1 cellular context compared by ENCODE assay signal in the genomic region with DNA sequence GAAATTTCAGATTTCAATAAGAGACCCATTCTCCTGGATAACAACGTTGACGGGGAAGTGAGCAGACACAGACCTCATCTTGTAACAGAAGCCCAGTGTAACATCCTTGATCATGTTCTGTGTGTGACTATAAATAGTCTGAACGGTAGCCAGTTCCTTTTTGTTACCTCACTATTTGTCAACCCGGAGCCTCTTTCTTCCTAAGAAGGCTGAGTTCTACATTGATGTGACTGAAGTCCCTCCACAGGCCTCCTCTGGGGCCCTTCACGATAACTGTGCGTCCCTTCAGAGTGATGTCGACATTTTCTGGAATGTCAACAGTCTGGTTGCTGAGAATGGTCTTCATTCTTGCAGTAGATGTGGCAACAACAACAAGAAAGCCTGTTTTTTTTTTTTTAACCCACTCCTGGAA.
TF ChIP-seq lines count a peak whose summit lies in the region.

No MANE protein-coding gene starts in this region.

TF ChIP-seq in HepG2, 621 proteins besides CTCF, POLR2A, EP300 and RAD21 (continued from another document and continues in another):
- TF ChIP-seq, protein P1, sequence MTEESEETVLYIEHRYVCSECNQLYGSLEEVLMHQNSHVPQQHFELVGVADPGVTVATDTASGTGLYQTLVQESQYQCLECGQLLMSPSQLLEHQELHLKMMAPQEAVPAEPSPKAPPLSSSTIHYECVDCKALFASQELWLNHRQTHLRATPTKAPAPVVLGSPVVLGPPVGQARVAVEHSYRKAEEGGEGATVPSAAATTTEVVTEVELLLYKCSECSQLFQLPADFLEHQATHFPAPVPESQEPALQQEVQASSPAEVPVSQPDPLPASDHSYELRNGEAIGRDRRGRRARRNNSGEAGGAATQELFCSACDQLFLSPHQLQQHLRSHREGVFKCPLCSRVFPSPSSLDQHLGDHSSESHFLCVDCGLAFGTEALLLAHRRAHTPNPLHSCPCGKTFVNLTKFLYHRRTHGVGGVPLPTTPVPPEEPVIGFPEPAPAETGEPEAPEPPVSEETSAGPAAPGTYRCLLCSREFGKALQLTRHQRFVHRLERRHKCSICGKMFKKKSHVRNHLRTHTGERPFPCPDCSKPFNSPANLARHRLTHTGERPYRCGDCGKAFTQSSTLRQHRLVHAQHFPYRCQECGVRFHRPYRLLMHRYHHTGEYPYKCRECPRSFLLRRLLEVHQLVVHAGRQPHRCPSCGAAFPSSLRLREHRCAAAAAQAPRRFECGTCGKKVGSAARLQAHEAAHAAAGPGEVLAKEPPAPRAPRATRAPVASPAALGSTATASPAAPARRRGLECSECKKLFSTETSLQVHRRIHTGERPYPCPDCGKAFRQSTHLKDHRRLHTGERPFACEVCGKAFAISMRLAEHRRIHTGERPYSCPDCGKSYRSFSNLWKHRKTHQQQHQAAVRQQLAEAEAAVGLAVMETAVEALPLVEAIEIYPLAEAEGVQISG (CRISPR knock-in tag; IDR thresholded peaks at IDR 0.05), result no peak; the same call in 1 of the 2 replicates
- no peak for TF ChIP-seq ZNF235 (CRISPR knock-in tag; IDR thresholded peaks at IDR 0.05; ENCODE audit: borderline replicate concordance)
- TF ChIP-seq MAFG (CRISPR knock-in tag; IDR thresholded peaks at IDR 0.05), result no peak
- TF ChIP-seq ZNF883 (CRISPR knock-in tag; IDR thresholded peaks at IDR 0.05; ENCODE audit: not compliant biosample characterization), result no peak
- TF ChIP-seq, protein P2, sequence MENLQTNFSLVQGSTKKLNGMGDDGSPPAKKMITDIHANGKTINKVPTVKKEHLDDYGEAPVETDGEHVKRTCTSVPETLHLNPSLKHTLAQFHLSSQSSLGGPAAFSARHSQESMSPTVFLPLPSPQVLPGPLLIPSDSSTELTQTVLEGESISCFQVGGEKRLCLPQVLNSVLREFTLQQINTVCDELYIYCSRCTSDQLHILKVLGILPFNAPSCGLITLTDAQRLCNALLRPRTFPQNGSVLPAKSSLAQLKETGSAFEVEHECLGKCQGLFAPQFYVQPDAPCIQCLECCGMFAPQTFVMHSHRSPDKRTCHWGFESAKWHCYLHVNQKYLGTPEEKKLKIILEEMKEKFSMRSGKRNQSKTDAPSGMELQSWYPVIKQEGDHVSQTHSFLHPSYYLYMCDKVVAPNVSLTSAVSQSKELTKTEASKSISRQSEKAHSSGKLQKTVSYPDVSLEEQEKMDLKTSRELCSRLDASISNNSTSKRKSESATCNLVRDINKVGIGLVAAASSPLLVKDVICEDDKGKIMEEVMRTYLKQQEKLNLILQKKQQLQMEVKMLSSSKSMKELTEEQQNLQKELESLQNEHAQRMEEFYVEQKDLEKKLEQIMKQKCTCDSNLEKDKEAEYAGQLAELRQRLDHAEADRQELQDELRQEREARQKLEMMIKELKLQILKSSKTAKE (CRISPR knock-in tag; IDR thresholded peaks at IDR 0.05; ENCODE audit: borderline replicate concordance), result peak; percentile 54; the same call in 1 of the 2 replicates
- TF ChIP-seq ZNF180 (CRISPR knock-in tag; IDR thresholded peaks at IDR 0.05; ENCODE audit: borderline replicate concordance, low read depth), result no peak
- TF ChIP-seq ZNF343 (CRISPR knock-in tag; IDR thresholded peaks at IDR 0.05), result no peak
- peak; percentile 61 for TF ChIP-seq HNF4A (CRISPR knock-in tag; IDR thresholded peaks at IDR 0.05)
- no peak for TF ChIP-seq ZNF33A (CRISPR knock-in tag; IDR thresholded peaks at IDR 0.05; ENCODE audit: borderline replicate concordance)
- TF ChIP-seq LRRFIP1 (CRISPR knock-in tag; conservative IDR thresholded peaks at IDR 0.05), result no peak
- TF ChIP-seq THAP8 (CRISPR knock-in tag; IDR thresholded peaks at IDR 0.05; ENCODE audit: borderline replicate concordance), result no peak
- TF ChIP-seq IRF1 (CRISPR knock-in tag; IDR thresholded peaks at IDR 0.05; ENCODE audit: low read depth), result no peak
- no peak for TF ChIP-seq CC2D1A (CRISPR knock-in tag; IDR thresholded peaks at IDR 0.05)
- no peak; the same call in 1 of the 2 replicates for TF ChIP-seq NR2F2 (IDR thresholded peaks at IDR 0.05; ENCODE audit: borderline replicate concordance, low read depth)
- peak; percentile 89 for TF ChIP-seq FOXO1 (CRISPR knock-in tag; IDR thresholded peaks at IDR 0.05)
- TF ChIP-seq ZNF335 (CRISPR knock-in tag; IDR thresholded peaks at IDR 0.05), result no peak
- no peak for TF ChIP-seq SNAPC5 (CRISPR knock-in tag; IDR thresholded peaks at IDR 0.05; ENCODE audit: borderline replicate concordance)
- TF ChIP-seq ZNF251 (CRISPR knock-in tag; IDR thresholded peaks at IDR 0.05), result no peak
- TF ChIP-seq, protein P3, sequence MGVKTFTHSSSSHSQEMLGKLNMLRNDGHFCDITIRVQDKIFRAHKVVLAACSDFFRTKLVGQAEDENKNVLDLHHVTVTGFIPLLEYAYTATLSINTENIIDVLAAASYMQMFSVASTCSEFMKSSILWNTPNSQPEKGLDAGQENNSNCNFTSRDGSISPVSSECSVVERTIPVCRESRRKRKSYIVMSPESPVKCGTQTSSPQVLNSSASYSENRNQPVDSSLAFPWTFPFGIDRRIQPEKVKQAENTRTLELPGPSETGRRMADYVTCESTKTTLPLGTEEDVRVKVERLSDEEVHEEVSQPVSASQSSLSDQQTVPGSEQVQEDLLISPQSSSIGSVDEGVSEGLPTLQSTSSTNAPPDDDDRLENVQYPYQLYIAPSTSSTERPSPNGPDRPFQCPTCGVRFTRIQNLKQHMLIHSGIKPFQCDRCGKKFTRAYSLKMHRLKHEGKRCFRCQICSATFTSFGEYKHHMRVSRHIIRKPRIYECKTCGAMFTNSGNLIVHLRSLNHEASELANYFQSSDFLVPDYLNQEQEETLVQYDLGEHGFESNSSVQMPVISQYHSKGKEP (CRISPR knock-in tag; IDR thresholded peaks at IDR 0.05), result no peak
- peak; percentile 50; the same call in 1 of the 2 replicates for TF ChIP-seq TFAP4 (IDR thresholded peaks at IDR 0.05; ENCODE audit: borderline replicate concordance, low read depth)
- TF ChIP-seq ZGPAT (CRISPR knock-in tag; IDR thresholded peaks at IDR 0.05), result peak; percentile 82; the same call in 1 of the 2 replicates
- no peak for TF ChIP-seq RNF2 (conservative IDR thresholded peaks at IDR 0.05; ENCODE audit: low read depth)
- TF ChIP-seq RBM39 (IDR thresholded peaks at IDR 0.05; ENCODE audit: low read depth, low read length, poor library complexity, severe bottlenecking), result no peak
- TF ChIP-seq, protein P4, sequence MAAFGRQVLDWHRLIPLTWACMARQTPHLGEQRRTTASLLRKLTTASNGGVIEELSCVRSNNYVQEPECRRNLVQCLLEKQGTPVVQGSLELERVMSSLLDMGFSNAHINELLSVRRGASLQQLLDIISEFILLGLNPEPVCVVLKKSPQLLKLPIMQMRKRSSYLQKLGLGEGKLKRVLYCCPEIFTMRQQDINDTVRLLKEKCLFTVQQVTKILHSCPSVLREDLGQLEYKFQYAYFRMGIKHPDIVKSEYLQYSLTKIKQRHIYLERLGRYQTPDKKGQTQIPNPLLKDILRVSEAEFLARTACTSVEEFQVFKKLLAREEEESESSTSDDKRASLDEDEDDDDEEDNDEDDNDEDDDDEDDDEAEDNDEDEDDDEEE (CRISPR knock-in tag; IDR thresholded peaks at IDR 0.05), result no peak
- TF ChIP-seq, protein P5, sequence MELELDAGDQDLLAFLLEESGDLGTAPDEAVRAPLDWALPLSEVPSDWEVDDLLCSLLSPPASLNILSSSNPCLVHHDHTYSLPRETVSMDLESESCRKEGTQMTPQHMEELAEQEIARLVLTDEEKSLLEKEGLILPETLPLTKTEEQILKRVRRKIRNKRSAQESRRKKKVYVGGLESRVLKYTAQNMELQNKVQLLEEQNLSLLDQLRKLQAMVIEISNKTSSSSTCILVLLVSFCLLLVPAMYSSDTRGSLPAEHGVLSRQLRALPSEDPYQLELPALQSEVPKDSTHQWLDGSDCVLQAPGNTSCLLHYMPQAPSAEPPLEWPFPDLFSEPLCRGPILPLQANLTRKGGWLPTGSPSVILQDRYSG (CRISPR knock-in tag; IDR thresholded peaks at IDR 0.05), result no peak
- TF ChIP-seq, protein P6, sequence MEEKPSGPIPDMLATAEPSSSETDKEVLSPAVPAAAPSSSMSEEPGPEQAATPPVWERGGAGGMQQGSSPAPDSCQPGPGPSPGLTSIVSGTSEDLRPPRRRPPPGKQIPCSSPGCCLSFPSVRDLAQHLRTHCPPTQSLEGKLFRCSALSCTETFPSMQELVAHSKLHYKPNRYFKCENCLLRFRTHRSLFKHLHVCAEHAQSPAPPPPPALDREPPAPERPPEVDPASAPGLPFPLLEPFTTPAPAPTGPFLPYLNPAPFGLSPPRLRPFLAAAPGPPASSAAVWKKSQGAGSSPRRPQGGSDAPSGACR (CRISPR knock-in tag; IDR thresholded peaks at IDR 0.05), result no peak
- TF ChIP-seq TFDP1 (CRISPR knock-in tag; IDR thresholded peaks at IDR 0.05; ENCODE audit: borderline replicate concordance), result no peak
- peak; percentile 47; the same call in 1 of the 2 replicates for TF ChIP-seq TGIF2 (CRISPR knock-in tag; IDR thresholded peaks at IDR 0.05)
- TF ChIP-seq ZNF878 (CRISPR knock-in tag; IDR thresholded peaks at IDR 0.05), result no peak
- peak; percentile 65 for TF ChIP-seq MED1 (CRISPR knock-in tag; IDR thresholded peaks at IDR 0.05)
- TF ChIP-seq ZNF232 (CRISPR knock-in tag; IDR thresholded peaks at IDR 0.05; ENCODE audit: borderline replicate concordance), result no peak
- no peak for TF ChIP-seq ZZZ3 (CRISPR knock-in tag; IDR thresholded peaks at IDR 0.05; ENCODE audit: borderline replicate concordance)
- TF ChIP-seq ZNF501 (CRISPR knock-in tag; IDR thresholded peaks at IDR 0.05), result no peak
- no peak for TF ChIP-seq ZNF557 (CRISPR knock-in tag; IDR thresholded peaks at IDR 0.05)
- 0 out of 2 replicates have a peak, but pooled peaks have one; percentile 23 for TF ChIP-seq ZBTB26 (CRISPR knock-in tag; IDR thresholded peaks at IDR 0.05; ENCODE audit: borderline replicate concordance)
- TF ChIP-seq MATR3 (CRISPR knock-in tag; IDR thresholded peaks at IDR 0.05), result no peak
